In the genomic region with DNA sequence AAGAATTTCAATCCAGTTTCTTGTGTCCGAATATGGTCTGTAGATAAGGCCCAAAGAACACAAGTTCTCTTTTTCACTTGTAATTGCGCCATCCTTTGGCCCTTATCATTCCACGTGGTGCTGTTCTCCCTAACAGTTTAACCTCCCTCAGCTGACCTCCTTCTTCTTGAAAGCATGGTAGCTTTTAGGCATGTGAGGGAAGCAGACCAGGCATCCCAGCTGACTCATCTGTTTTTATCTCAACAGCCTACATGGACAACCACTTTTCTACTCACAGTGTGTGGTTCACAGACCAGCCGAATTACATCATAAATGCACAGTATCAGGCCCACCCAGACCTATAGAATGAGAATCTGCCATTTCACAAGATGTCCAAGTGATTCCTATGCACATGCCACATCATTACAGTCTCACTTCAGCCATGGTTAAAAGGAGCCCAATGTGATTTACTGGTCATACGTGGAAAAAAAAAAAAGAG, we compare ENCODE assay signal across 10 cellular contexts. TPM values are rescaled to one million over a fixed set of nuclear protein-coding genes. Genes with fewer than 3 reads are reported as not detected.
DNase-seq lines count a peak whose midpoint lies in the region; ATAC-seq and TF ChIP-seq lines count a peak whose summit lies in the region.
"Had no signal": no experiment of that assay in that cellular context is flagged by ENCODE, and none has a peak within 500 bp of the region (broad histone marks: within the 10 kb centered on the region; RNA-seq: fewer than 3 reads in every experiment).

No MANE protein-coding gene starts in this region.

- WGBS in body of pancreas, 2 donors: 28 to 40% methylated on average over 5 of the region's 5 CpGs
- WGBS in prostate gland: 79% methylated on average over 5 of the region's 5 CpGs

- TF ChIP-seq POLR2A in body of pancreas (IDR thresholded peaks at IDR 0.05) (no peak), prostate gland (IDR thresholded peaks at IDR 0.05) (no peak)

- H3K27me3 ChIP-seq in body of pancreas (no peaks in the 10 kb centered on the region), prostate gland (replicated peaks; ENCODE audit: insufficient read depth) (no peaks in the 10 kb centered on the region)

- intact Hi-C loops in body of pancreas (cut with DNase I) (no loop called here), prostate gland (cut with DNase I) (no loop called here)

- ATAC-seq in body of pancreas (peak; percentile 89), HG03565 (IDR thresholded peaks at IDR 0.05; ENCODE audit: unreplicated experiment) (no peak)

- DNase-seq in AG04449 (ENCODE audit: low read depth, low spot score) (peak; percentile 68), Kasumi-1 (lab: John Stamatoyannopoulos, UW) (peak; percentile 17 to 21), body of pancreas (peak; percentile 44 to 85 (median 52)), medulla oblongata (ENCODE audit: extremely low spot score) (peak; percentile 55), ecto neural progenitor cell (ENCODE audit: low spot score) (no peak), prostate gland (ENCODE audit: low spot score) (no peak)
- no peak for DNase-seq in effector CD4-positive, alpha-beta T cell
- DNase-seq: GDM1, NCI-H82 had no signal

- H3K4me3 ChIP-seq in AG04449 (ENCODE audit: low read depth, low read length) (no peak overlapping the region), body of pancreas (no peak overlapping the region), prostate gland (no peak overlapping the region)

- H3K4me1 ChIP-seq in body of pancreas (peaks cover 30% of the 10 kb centered on the region), prostate gland (replicated peaks) (no peaks in the 10 kb centered on the region)

- H3K36me3 ChIP-seq in body of pancreas (replicated peaks in 1 of 2; ENCODE audit: insufficient read depth in 1 of 2, low read depth in 2 of 2) (no peaks in the 10 kb centered on the region), prostate gland (no peaks in the 10 kb centered on the region)

- POLR2A ChIA-PET in AG04449 (lab: Yijun Ruan, JAX): interaction anchor here (0.6 to 0.9 kb wide), 2 partner anchors 17 to 18 kb away, joined by 3 to 4 read pairs; no protein-coding TSS in a partner anchor

- H3K9me3 ChIP-seq in body of pancreas (no peaks in the 10 kb centered on the region), prostate gland (no peaks in the 10 kb centered on the region)

- H3K27ac ChIP-seq in body of pancreas: peak overlapping the region in 2 of 4 donors; percentile 37 to 49
- H3K27ac ChIP-seq in prostate gland: no peak overlapping the region

- TF ChIP-seq CTCF in AG04449 (IDR thresholded peaks at IDR 0.05; ENCODE audit: insufficient read depth, low read length, missing control alignments) (no peak), body of pancreas (IDR thresholded peaks at IDR 0.05) (no peak), prostate gland (IDR thresholded peaks at IDR 0.05) (no peak)

- CTCF ChIA-PET in AG04449 (lab: Yijun Ruan, JAX): no interaction called here

RNA-seq across cellular contexts. Expression of gene PLIN2, which starts 26.9 kb away (rescaled TPM):
- total RNA-seq in body of pancreas (10 to 100 TPM; 39.2 to 88.7 TPM), prostate gland (10 to 100 TPM; 20.9 to 85.4 TPM)

RNA-seq across cellular contexts. Expression of gene HAUS6, which starts 51.5 kb away (rescaled TPM):
- total RNA-seq in body of pancreas (1 to 10 TPM; 5.3 to 5.4 TPM), prostate gland (10 to 100 TPM in 1 of 2 donors, 1 to 10 TPM in 1; 7.3 to 11.3 TPM)

Comparison
In these comparisons a context has a peak if more than half of its experiments do, and no peak if none do; other contexts are left out.
1. DNase-seq: peak in AG04449 (single experiment), Kasumi-1 (2 of 2), body of pancreas (4 of 4) and medulla oblongata (single experiment); none in ecto neural progenitor cell (single experiment), effector CD4-positive, alpha-beta T cell (single experiment) and prostate gland (single experiment).